Comparison of ENCODE assay signal across 10 cellular contexts in the genomic region with DNA sequence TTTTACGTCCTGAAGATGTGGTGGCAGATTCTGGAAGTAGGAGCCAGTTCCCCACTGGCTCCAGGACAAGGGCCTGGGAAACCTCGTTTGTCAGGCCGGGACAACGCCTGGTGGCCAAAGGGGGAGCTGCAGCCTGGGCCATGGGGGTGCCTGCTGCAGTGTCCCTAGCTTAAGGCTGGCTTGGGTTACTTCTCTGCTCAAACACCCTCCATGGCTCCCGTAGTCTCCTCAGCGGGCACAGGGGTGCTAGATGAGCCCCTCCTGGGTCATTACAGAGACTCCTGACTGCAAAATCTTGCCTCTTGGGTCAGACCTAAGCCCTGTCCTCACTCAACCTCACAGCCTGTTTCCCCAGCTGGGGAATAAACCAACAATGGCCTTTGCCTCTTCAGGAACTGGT. TPM values are rescaled to one million over a fixed set of nuclear protein-coding genes. Genes with fewer than 3 reads are reported as not detected.
A peak's percentile ranks its signal among the peaks of the same experiment; 100 is the strongest.
DNase-seq lines count a peak whose midpoint lies in the region; ATAC-seq and TF ChIP-seq lines count a peak whose summit lies in the region.
"Had no signal": no experiment of that assay in that cellular context is flagged by ENCODE, and none has a peak within 500 bp of the region (broad histone marks: within the 10 kb centered on the region; RNA-seq: fewer than 3 reads in every experiment).

No MANE protein-coding gene starts in this region.

- no peak overlapping the region for H3K4me3 Mint-ChIP-seq in nephron progenitor cell
- H3K4me3 Mint-ChIP-seq: stimulated activated naive CD8-positive, alpha-beta T cell treated with anti-CD3 and anti-CD28 coated beads, Interleukin-15, Interleukin-2, amounts not matched to agents 100 ng/mL and 50 ng/mL, for 24 hours had no signal

- 50 to 52% methylated on average over 2 to 6 of the region's 6 CpGs for WGBS in body of pancreas, 2 donors

- TF ChIP-seq CTCF in body of pancreas (IDR thresholded peaks at IDR 0.05) = peak in 6 of 7 experiments; percentile 22 to 42 (median 34)
- peak; percentile 65 for TF ChIP-seq CTCF in nephron progenitor cell (IDR thresholded peaks at IDR 0.05)

- no peak overlapping the region for H3K27ac ChIP-seq in body of pancreas

- DNase-seq in ELR (ENCODE audit: low read depth) (peak; percentile 61), body of pancreas (peak in 1 of 4 donors; percentile 29), nephron progenitor cell (peak; percentile 71), amniotic stem cell (lab: John Stamatoyannopoulos, UW) (no peak)
- DNase-seq in stimulated activated CD4-positive, alpha-beta T cell treated with anti-CD3 and anti-CD28 coated beads, Interleukin-1b, Interleukin-23, amount 100 ng/mL, for 48 hours = no peak

- H3K9me3 Mint-ChIP-seq in nephron progenitor cell = no peaks in the 10 kb centered on the region
- H3K9me3 Mint-ChIP-seq: stimulated activated naive CD8-positive, alpha-beta T cell treated with anti-CD3 and anti-CD28 coated beads, Interleukin-15, Interleukin-2, amounts not matched to agents 100 ng/mL and 50 ng/mL, for 24 hours had no signal

- H3K27me3 Mint-ChIP-seq in nephron progenitor cell (ENCODE audit: low read depth, poor library complexity) = peaks cover 6% of the 10 kb centered on the region

- H3K27me3 ChIP-seq in body of pancreas = no peaks in the 10 kb centered on the region

- ATAC-seq in body of pancreas (peak; percentile 27), HG02885 (IDR thresholded peaks at IDR 0.05; ENCODE audit: poor library complexity, unreplicated experiment) (no peak), GM21737 (IDR thresholded peaks at IDR 0.05; ENCODE audit: unreplicated experiment) (no peak)

- intact Hi-C loops in body of pancreas (cut with DNase I) = no loop called here

- TF ChIP-seq POLR2A in body of pancreas (IDR thresholded peaks at IDR 0.05) = no peak

- no peaks in the 10 kb centered on the region for H3K9me3 ChIP-seq in body of pancreas

- no peaks in the 10 kb centered on the region for H3K36me3 Mint-ChIP-seq in nephron progenitor cell (ENCODE audit: low read depth)

- TF ChIP-seq EP300 in Ishikawa (IDR thresholded peaks at IDR 0.05; ENCODE audit: borderline replicate concordance) = no peak

- no peaks in the 10 kb centered on the region for H3K4me1 ChIP-seq in body of pancreas

- H3K4me3 ChIP-seq in body of pancreas = no peak overlapping the region

- TF ChIP-seq RAD21 in Ishikawa (IDR thresholded peaks at IDR 0.05; ENCODE audit: low read depth) = peak; percentile 44

- no peak overlapping the region for H3K27ac Mint-ChIP-seq in nephron progenitor cell
- H3K27ac Mint-ChIP-seq: stimulated activated naive CD8-positive, alpha-beta T cell treated with anti-CD3 and anti-CD28 coated beads, Interleukin-15, Interleukin-2, amounts not matched to agents 100 ng/mL and 50 ng/mL, for 24 hours had no signal

- no peaks in the 10 kb centered on the region for H3K36me3 ChIP-seq in body of pancreas (replicated peaks in 1 of 2; ENCODE audit: insufficient read depth in 1 of 2, low read depth in 2 of 2)

- peaks cover 21% of the 10 kb centered on the region for H3K4me1 Mint-ChIP-seq in nephron progenitor cell

TF ChIP-seq in Ishikawa, 13 proteins besides CTCF, POLR2A, EP300 and RAD21:
- TF ChIP-seq CREB1 (IDR thresholded peaks at IDR 0.05; ENCODE audit: low read depth) (no peak), ZBTB7A (IDR thresholded peaks at IDR 0.05; ENCODE audit: low read depth) (no peak), CEBPB (IDR thresholded peaks at IDR 0.05) (no peak), NFIC (IDR thresholded peaks at IDR 0.05) (no peak), EGR1 (IDR thresholded peaks at IDR 0.05) (no peak), TEAD4 (IDR thresholded peaks at IDR 0.05) (no peak), YY1 (IDR thresholded peaks at IDR 0.05; ENCODE audit: low read depth) (no peak), TAF1 (IDR thresholded peaks at IDR 0.05; ENCODE audit: low read depth) (no peak), TCF12 (IDR thresholded peaks at IDR 0.05; ENCODE audit: low read depth) (no peak), FOXM1 (IDR thresholded peaks at IDR 0.05; ENCODE audit: borderline replicate concordance, low read depth) (no peak)
- TF ChIP-seq, protein P1, sequence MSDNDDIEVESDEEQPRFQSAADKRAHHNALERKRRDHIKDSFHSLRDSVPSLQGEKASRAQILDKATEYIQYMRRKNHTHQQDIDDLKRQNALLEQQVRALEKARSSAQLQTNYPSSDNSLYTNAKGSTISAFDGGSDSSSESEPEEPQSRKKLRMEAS (IDR thresholded peaks at IDR 0.05) = no peak
- TF ChIP-seq, protein P2, sequence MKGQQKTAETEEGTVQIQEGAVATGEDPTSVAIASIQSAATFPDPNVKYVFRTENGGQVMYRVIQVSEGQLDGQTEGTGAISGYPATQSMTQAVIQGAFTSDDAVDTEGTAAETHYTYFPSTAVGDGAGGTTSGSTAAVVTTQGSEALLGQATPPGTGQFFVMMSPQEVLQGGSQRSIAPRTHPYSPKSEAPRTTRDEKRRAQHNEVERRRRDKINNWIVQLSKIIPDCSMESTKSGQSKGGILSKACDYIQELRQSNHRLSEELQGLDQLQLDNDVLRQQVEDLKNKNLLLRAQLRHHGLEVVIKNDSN (IDR thresholded peaks at IDR 0.05) = no peak
- TF ChIP-seq, protein P3, sequence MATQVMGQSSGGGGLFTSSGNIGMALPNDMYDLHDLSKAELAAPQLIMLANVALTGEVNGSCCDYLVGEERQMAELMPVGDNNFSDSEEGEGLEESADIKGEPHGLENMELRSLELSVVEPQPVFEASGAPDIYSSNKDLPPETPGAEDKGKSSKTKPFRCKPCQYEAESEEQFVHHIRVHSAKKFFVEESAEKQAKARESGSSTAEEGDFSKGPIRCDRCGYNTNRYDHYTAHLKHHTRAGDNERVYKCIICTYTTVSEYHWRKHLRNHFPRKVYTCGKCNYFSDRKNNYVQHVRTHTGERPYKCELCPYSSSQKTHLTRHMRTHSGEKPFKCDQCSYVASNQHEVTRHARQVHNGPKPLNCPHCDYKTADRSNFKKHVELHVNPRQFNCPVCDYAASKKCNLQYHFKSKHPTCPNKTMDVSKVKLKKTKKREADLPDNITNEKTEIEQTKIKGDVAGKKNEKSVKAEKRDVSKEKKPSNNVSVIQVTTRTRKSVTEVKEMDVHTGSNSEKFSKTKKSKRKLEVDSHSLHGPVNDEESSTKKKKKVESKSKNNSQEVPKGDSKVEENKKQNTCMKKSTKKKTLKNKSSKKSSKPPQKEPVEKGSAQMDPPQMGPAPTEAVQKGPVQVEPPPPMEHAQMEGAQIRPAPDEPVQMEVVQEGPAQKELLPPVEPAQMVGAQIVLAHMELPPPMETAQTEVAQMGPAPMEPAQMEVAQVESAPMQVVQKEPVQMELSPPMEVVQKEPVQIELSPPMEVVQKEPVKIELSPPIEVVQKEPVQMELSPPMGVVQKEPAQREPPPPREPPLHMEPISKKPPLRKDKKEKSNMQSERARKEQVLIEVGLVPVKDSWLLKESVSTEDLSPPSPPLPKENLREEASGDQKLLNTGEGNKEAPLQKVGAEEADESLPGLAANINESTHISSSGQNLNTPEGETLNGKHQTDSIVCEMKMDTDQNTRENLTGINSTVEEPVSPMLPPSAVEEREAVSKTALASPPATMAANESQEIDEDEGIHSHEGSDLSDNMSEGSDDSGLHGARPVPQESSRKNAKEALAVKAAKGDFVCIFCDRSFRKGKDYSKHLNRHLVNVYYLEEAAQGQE (IDR thresholded peaks at IDR 0.05; ENCODE audit: low read depth) = no peak

RNA-seq across cellular contexts. Expression of a gene that starts 14.7 kb away (rescaled TPM):
- under 1 TPM in 1 of 2 donors, not detected in 1; 0.66 TPM for total RNA-seq in body of pancreas
- total RNA-seq: glomerular endothelial cell had no signal

RNA-seq across cellular contexts. Expression of a gene that starts 24.1 kb away (rescaled TPM):
- 10 to 100 TPM in 1 of 2 donors, 1 to 10 TPM in 1; 2.6 to 11.2 TPM for total RNA-seq in body of pancreas

RNA-seq across cellular contexts. Expression of a gene that starts 36.8 kb away (rescaled TPM):
- total RNA-seq in body of pancreas = 10 to 100 TPM; 32.0 to 38.4 TPM

RNA-seq across cellular contexts. Expression of a gene that starts 37.5 kb away (rescaled TPM):
- total RNA-seq in body of pancreas = 1 to 10 TPM; 2.1 to 2.6 TPM

Comparison
In these comparisons a context has a peak if more than half of its experiments do, and no peak if none do; other contexts are left out.
1. DNase-seq: peak in ELR (single experiment) and nephron progenitor cell (single experiment); none in amniotic stem cell (single experiment) and stimulated activated CD4-positive, alpha-beta T cell treated with anti-CD3 and anti-CD28 coated beads, Interleukin-1b, Interleukin-23, amount 100 ng/mL, for 48 hours (single experiment).